In genomic region chr11:1389103-1389931, GRCh38 we compare ENCODE assay signal across 8 cellular contexts. TPM values are rescaled to one million over a fixed set of nuclear protein-coding genes. Genes with fewer than 3 reads are reported as not detected.
DNase-seq lines count a peak whose midpoint lies in the region; ATAC-seq and TF ChIP-seq lines count a peak whose summit lies in the region.

No MANE protein-coding gene starts in this region.

- peaks cover 18% of the 10 kb centered on the region for H3K4me1 ChIP-seq in vagina

- H3K4me3 ChIP-seq in GM12875 (ENCODE audit: low read depth, low read length) (peak overlapping the region; percentile 32), astrocyte of the spinal cord (ENCODE audit: low read depth, low read length) (peak overlapping the region; percentile 40), vagina (peak overlapping the region; percentile 42 to 67)

- no peaks in the 10 kb centered on the region for H3K36me3 ChIP-seq in vagina

- peaks cover 10% of the 10 kb centered on the region for H3K27me3 ChIP-seq in vagina

- intact Hi-C loops in vagina (cut with DNase I), result no loop called here

- TF ChIP-seq POLR2A in vagina (IDR thresholded peaks at IDR 0.05), result no peak

- peak overlapping the region; percentile 38 for H3K27ac ChIP-seq in vagina

- H3K9me3 ChIP-seq in vagina, result no peaks in the 10 kb centered on the region

- in situ Hi-C loops in astrocyte of the spinal cord (cut with HindIII; ENCODE audit: low sequenced_read_pairs), result no loop called here

- DNase-seq in NCI-H1694 treated with DMSO at 0.1 percent for 48 hours (lab: John Stamatoyannopoulos, UW) (peak; percentile 91), T-helper 9 cell (peak; percentile 97), astrocyte of the spinal cord (ENCODE audit: low read depth, low spot score) (peak; percentile 95), hippocampal formation (lab: John Stamatoyannopoulos, UW) (peak; percentile 95 to 97), renal cortical epithelial cell (ENCODE audit: low read depth) (peak; percentile 77), vagina (ENCODE audit: extremely low spot score in 2 of 2) (no peak)

- no peak for TF ChIP-seq CTCF in GM12875 (IDR thresholded peaks at IDR 0.05; ENCODE audit: borderline replicate concordance, insufficient read depth, low read depth, low read length)
- no peak for TF ChIP-seq CTCF in astrocyte of the spinal cord (IDR thresholded peaks at IDR 0.05; ENCODE audit: low read depth, low read length)
- no peak for TF ChIP-seq CTCF in vagina (IDR thresholded peaks at IDR 0.05)

- ATAC-seq in HG02852 (IDR thresholded peaks at IDR 0.05; ENCODE audit: unreplicated experiment), result peak; percentile 91

RNA-seq across cellular contexts. Expression of gene BRSK2, which starts 0.4 kb away (rescaled TPM):
- total RNA-seq in renal cortical epithelial cell (0.17 and 0.30 TPM in 2 replicates), vagina (3.9 TPM)

Comparison
In these comparisons a context has a peak if more than half of its experiments do, and no peak if none do; other contexts are left out.
1. DNase-seq: peak in NCI-H1694 treated with DMSO at 0.1 percent for 48 hours (single experiment), T-helper 9 cell (single experiment), astrocyte of the spinal cord (single experiment), hippocampal formation (2 of 2) and renal cortical epithelial cell (single experiment); none in vagina (0 of 2).
2. Peak in every context shown above with its lines, with median percentiles within 50 percentile points of each other: H3K4me3 ChIP-seq.